13 cellular contexts compared by ENCODE assay signal in genomic region chr5:148966348-148966747, GRCh38.
DNase-seq lines count a peak whose midpoint lies in the region; ATAC-seq, FAIRE-seq and TF ChIP-seq lines count a peak whose summit lies in the region.
"Had no signal": no experiment of that assay in that cellular context is flagged by ENCODE, and none has a peak within 500 bp of the region (broad histone marks: within the 10 kb centered on the region; RNA-seq: fewer than 3 reads in every experiment).

No MANE protein-coding gene starts in this region.

- no peak for FAIRE-seq in astrocyte (lab: Jason Lieb, UNC)

- no peaks in the 10 kb centered on the region for H3K36me3 ChIP-seq in astrocyte (ENCODE audit: insufficient read depth, low read length)
- H3K36me3 ChIP-seq in heart right ventricle: no peaks in the 10 kb centered on the region
- no peaks in the 10 kb centered on the region for H3K36me3 ChIP-seq in psoas muscle (ENCODE audit: insufficient read depth in 1 of 2, low read depth in 1 of 2)
- H3K36me3 ChIP-seq: transverse colon had no signal

- H3K9me3 Mint-ChIP-seq in astrocyte (ENCODE audit: unreplicated experiment) (no peaks in the 10 kb centered on the region), T-cell (no peaks in the 10 kb centered on the region)

- DNase-seq in AG04450 (ENCODE audit: low read depth, low spot score): no peak
- no peak for DNase-seq in astrocyte (ENCODE audit: low read depth)
- no peak for DNase-seq in heart right ventricle
- DNase-seq in psoas muscle: peak; percentile 40 to 75
- DNase-seq in T-cell: no peak
- no peak for DNase-seq in mucosa of gallbladder (ENCODE audit: low spot score)
- no peak for DNase-seq in SHP77 (lab: John Stamatoyannopoulos, UW)
- DNase-seq: activated CD8-positive, alpha-beta T cell treated with anti-CD3 and anti-CD28 coated beads, Interleukin-2, amount 10 ng/mL, durations not matched to agents 7 days and 5 days; Caco-2; central memory CD4-positive, alpha-beta T cell; NCI-H1417 treated with DMSO at 0.1 percent for 48 hours; transverse colon had no signal

- no peaks in the 10 kb centered on the region for H3K79me2 ChIP-seq in astrocyte (ENCODE audit: insufficient read depth, low read length)

- H3K4me1 ChIP-seq in astrocyte (ENCODE audit: insufficient read depth, low read length): peaks cover 18% of the 10 kb centered on the region
- peaks cover 3 to 58% (median 15%) of the 10 kb centered on the region in 9 donors for H3K4me1 ChIP-seq in heart right ventricle
- peaks cover 52% of the 10 kb centered on the region for H3K4me1 ChIP-seq in psoas muscle
- H3K4me1 ChIP-seq: Caco-2 had no signal

- ATAC-seq in heart right ventricle: peak in 4 of 8 donors; percentile 30 to 58 (median 43)
- peak; percentile 47 to 74 (median 70) for ATAC-seq in psoas muscle
- ATAC-seq in T-cell (replicated peaks in 1 of 4): no peak
- no peak for ATAC-seq in HG03095 (IDR thresholded peaks at IDR 0.05; ENCODE audit: unreplicated experiment)
- ATAC-seq: activated CD8-positive, alpha-beta T cell treated with anti-CD3 and anti-CD28 coated beads, Interleukin-2, amount 10 ng/mL, durations not matched to agents 7 days and 5 days had no signal

- H3K27ac ChIP-seq in AG04450 (ENCODE audit: low read depth, low read length) (peak overlapping the region; percentile 12), astrocyte (ENCODE audit: low read depth, low read length) (peak overlapping the region; percentile 66), heart right ventricle (peak overlapping the region in 9 of 10 donors; percentile 31 to 82 (median 55)), psoas muscle (peak overlapping the region; percentile 91)

- no peaks in the 10 kb centered on the region for H3K9me3 ChIP-seq in AG04450 (ENCODE audit: control insufficient read depth, insufficient read depth, low read length)
- H3K9me3 ChIP-seq in astrocyte (ENCODE audit: insufficient read depth, low read depth, low read length): no peaks in the 10 kb centered on the region
- H3K9me3 ChIP-seq in heart right ventricle: no peaks in the 10 kb centered on the region
- no peaks in the 10 kb centered on the region for H3K9me3 ChIP-seq in psoas muscle
- H3K9me3 ChIP-seq: Caco-2, transverse colon had no signal

- H3K4me3 Mint-ChIP-seq in astrocyte (ENCODE audit: unreplicated experiment): no peak overlapping the region
- no peak overlapping the region for H3K4me3 Mint-ChIP-seq in T-cell
- H3K4me3 Mint-ChIP-seq: activated CD8-positive, alpha-beta T cell treated with anti-CD3 and anti-CD28 coated beads, Interleukin-2, amount 10 ng/mL, durations not matched to agents 7 days and 5 days had no signal

- H3K27me3 Mint-ChIP-seq in astrocyte (ENCODE audit: low read depth, unreplicated experiment) (no peaks in the 10 kb centered on the region), T-cell (no peaks in the 10 kb centered on the region)

- H3K27me3 ChIP-seq in AG04450 (ENCODE audit: control insufficient read depth, insufficient read depth, low read length) (no peaks in the 10 kb centered on the region), astrocyte (ENCODE audit: insufficient read depth, low read length) (peaks cover 3% of the 10 kb centered on the region), heart right ventricle (no peaks in the 10 kb centered on the region), psoas muscle (ENCODE audit: insufficient read depth in 3 of 3, low read length in 2 of 3) (no peaks in the 10 kb centered on the region)
- H3K27me3 ChIP-seq: transverse colon had no signal

- peak overlapping the region; percentile 38 for H3K27ac Mint-ChIP-seq in astrocyte (ENCODE audit: unreplicated experiment)
- H3K27ac Mint-ChIP-seq in T-cell: no peak overlapping the region
- H3K27ac Mint-ChIP-seq: activated CD8-positive, alpha-beta T cell treated with anti-CD3 and anti-CD28 coated beads, Interleukin-2, amount 10 ng/mL, durations not matched to agents 7 days and 5 days had no signal

- intact Hi-C loops in heart right ventricle (cut with DNase I): loop anchor here in 1 of 10 donors (10.0 kb wide), 1 partner anchor 142 kb away; the partner anchor contains the start of gene ADRB2
- intact Hi-C loops in psoas muscle (cut with DNase I): loop anchor here in 1 of 2 donors (5.0 kb wide), 1 partner anchor 139 kb away; the partner anchor contains the start of gene ADRB2

- CTCF ChIA-PET in AG04450 (lab: Charles Lee) (interaction anchor here (0.9 to 3.3 kb wide), 6 partner anchors 9 to 236 kb away, joined by 4 to 31 read pairs (median 9); no protein-coding TSS in a partner anchor), T-cell (lab: Charles Lee) (interaction anchor here (0.6 to 2.2 kb wide), 2 partner anchors 9 to 10 kb away, joined by 3 to 6 read pairs; no protein-coding TSS in a partner anchor)

- H3K4me1 Mint-ChIP-seq in astrocyte (ENCODE audit: low read depth, unreplicated experiment) (peaks cover 27% of the 10 kb centered on the region), T-cell (peaks cover 0 to 4% (median 1%) of the 10 kb centered on the region in 3 donors)

- POLR2A ChIA-PET in AG04450 (lab: Yijun Ruan, JAX) (interaction anchor here (1.1 kb wide), 1 partner anchor 51 kb away, joined by 3 read pairs; no protein-coding TSS in a partner anchor), T-cell (lab: Charles Lee) (interaction anchor here in 1 of 2 donors (0.7 kb wide), 1 partner anchor 8 kb away, joined by 3 read pairs; no protein-coding TSS in a partner anchor)

- H3K9ac ChIP-seq in astrocyte (ENCODE audit: low read length): peak overlapping the region; percentile 47

- no peaks in the 10 kb centered on the region for H4K20me1 ChIP-seq in astrocyte (ENCODE audit: insufficient read depth, low read length)

- WGBS in heart right ventricle, 2 donors: 43 to 72% methylated on average over 4 of the region's 4 CpGs
- WGBS in psoas muscle, 3 donors: 28 to 43% (median 40%) methylated on average over 4 of the region's 4 CpGs

- H2AFZ ChIP-seq in astrocyte (ENCODE audit: low read depth, low read length): no peak overlapping the region

- peak overlapping the region; percentile 52 for H3K4me2 ChIP-seq in astrocyte (ENCODE audit: low read length)

- H3K36me3 Mint-ChIP-seq in astrocyte (ENCODE audit: low read depth, unreplicated experiment) (no peaks in the 10 kb centered on the region), T-cell (no peaks in the 10 kb centered on the region)

- TF ChIP-seq CTCF in AG04450 (IDR thresholded peaks at IDR 0.05; ENCODE audit: low read depth, low read length) (no peak), astrocyte (IDR thresholded peaks at IDR 0.05; ENCODE audit: insufficient read depth, low read depth, low read length) (no peak), heart right ventricle (IDR thresholded peaks at IDR 0.05) (no peak), psoas muscle (IDR thresholded peaks at IDR 0.05) (no peak)

- H3K4me3 ChIP-seq in AG04450 (ENCODE audit: low read depth, low read length) (no peak overlapping the region), astrocyte (ENCODE audit: insufficient read depth, low read depth, low read length) (no peak overlapping the region), heart right ventricle (no peak overlapping the region), psoas muscle (no peak overlapping the region)
- H3K4me3 ChIP-seq: transverse colon had no signal

Comparison
In these comparisons a context has a peak if more than half of its experiments do, and no peak if none do; other contexts are left out.
1. DNase-seq: peak in psoas muscle (2 of 2); none in AG04450 (single experiment), astrocyte (single experiment), heart right ventricle (0 of 2), T-cell (0 of 34), mucosa of gallbladder (single experiment) and SHP77 (0 of 2).
2. H3K27ac ChIP-seq: peak in every context shown above with its lines; median percentile 91 in psoas muscle; 66 in astrocyte; 55 in heart right ventricle; 12 in AG04450.
3. ATAC-seq: peak in psoas muscle (4 of 4); none in T-cell (0 of 4) and HG03095 (single experiment).